ENCODE assay signal across 8 cellular contexts in the genomic region with DNA sequence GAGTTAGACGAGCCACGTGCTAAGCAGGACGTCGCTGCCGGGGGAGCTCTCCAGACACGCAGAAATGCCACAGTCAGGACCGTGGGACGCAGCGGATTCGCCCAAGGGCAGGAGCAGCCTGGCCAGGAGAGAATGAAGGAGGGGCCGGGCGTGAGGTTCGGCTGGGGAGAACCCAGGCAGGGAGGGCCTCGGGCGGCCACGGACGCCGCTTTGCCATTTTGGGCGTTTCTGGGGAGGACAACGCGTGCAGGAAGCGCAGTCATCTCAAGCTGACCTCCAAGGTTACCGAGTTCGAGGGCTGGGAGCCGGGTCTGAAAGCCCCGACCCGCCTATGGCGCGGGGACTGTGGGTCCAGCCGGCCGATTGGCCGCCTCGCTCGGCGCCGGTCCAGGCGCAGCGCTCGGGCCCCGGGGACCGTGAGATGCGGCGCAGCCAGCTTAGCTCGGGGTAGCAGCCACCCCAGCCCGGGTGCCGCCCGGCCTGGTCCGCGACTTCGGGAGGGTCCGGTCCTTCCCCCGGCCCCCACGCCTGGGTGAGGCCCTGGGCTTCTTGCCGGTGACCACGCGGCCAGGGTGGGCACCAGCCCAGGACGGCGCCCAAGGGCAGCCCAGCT. TPM values are rescaled to one million over a fixed set of nuclear protein-coding genes. Genes with fewer than 3 reads are reported as not detected.
DNase-seq lines count a peak whose midpoint lies in the region; ATAC-seq, FAIRE-seq and TF ChIP-seq lines count a peak whose summit lies in the region.

No MANE protein-coding gene starts in this region.

- no peak for FAIRE-seq in kidney (lab: Jason Lieb, UNC)

- peaks cover 13% of the 10 kb centered on the region for H3K36me3 Mint-ChIP-seq in brain

- H3K4me3 ChIP-seq in kidney (ENCODE audit: low read length in 2 of 2), result peak overlapping the region; percentile 64 to 74

- ATAC-seq in HG02610 (IDR thresholded peaks at IDR 0.05; ENCODE audit: unreplicated experiment), result peak; percentile 4

- peaks cover 39% of the 10 kb centered on the region for H3K27me3 Mint-ChIP-seq in brain

- peaks cover 41% of the 10 kb centered on the region for H3K4me1 Mint-ChIP-seq in brain

- DNase-seq in EL, result peak; percentile 68
- peak; percentile 74 for DNase-seq in RKO (ENCODE audit: low spot score)
- peak; percentile 90 for DNase-seq in kidney
- DNase-seq in stimulated activated CD8-positive, alpha-beta memory T cell treated with anti-CD3 and anti-CD28 coated beads, Interleukin-12 subunit alpha, Interleukin-12 subunit beta, amount 100 ng/mL, for 4 hours (ENCODE audit: low read depth), result peak; percentile 24
- no peak for DNase-seq in putamen (ENCODE audit: low spot score)
- no peak for DNase-seq in epidermal melanocyte (ENCODE audit: insufficient read length, low spot score)

- TF ChIP-seq CTCF in brain (conservative IDR thresholded peaks at IDR 0.05) (no peak), kidney (IDR thresholded peaks at IDR 0.05; ENCODE audit: borderline replicate concordance, extremely low read depth, insufficient read depth) (no peak)

- H3K4me3 Mint-ChIP-seq in brain, result peak overlapping the region; percentile 87 to 91 (median 90)

- H3K9me3 Mint-ChIP-seq in brain, result no peaks in the 10 kb centered on the region

- H3K36me3 ChIP-seq in kidney (ENCODE audit: control insufficient read depth in 1 of 2, insufficient read depth in 2 of 2, low read length in 2 of 2), result peaks cover 7% of the 10 kb centered on the region in 2 donors

- intact Hi-C loops in kidney (cut with DNase I), result no loop called here

- no peaks in the 10 kb centered on the region for H3K9me3 ChIP-seq in kidney (ENCODE audit: control insufficient read depth in 1 of 2, low read length in 2 of 2)

- H3K4me1 ChIP-seq in kidney (ENCODE audit: control insufficient read depth in 1 of 2, insufficient read depth in 1 of 2, low read depth in 1 of 2, low read length in 2 of 2), result peaks cover 0 to 9% of the 10 kb centered on the region in 2 donors

- H3K27ac ChIP-seq in kidney (ENCODE audit: low read depth in 2 of 2, low read length in 2 of 2), result peak overlapping the region; percentile 82

- H3K9ac ChIP-seq in kidney (ENCODE audit: low read length in 2 of 2), result peak overlapping the region; percentile 57 to 66

- peak overlapping the region; percentile 76 to 96 (median 91) for H3K27ac Mint-ChIP-seq in brain

RNA-seq across cellular contexts. Expression of a gene that starts 0.8 kb away (rescaled TPM):
- polyA plus RNA-seq in brain (ENCODE audit: insufficient read depth, low read depth, low replicate concordance) (65.1 TPM), kidney (ENCODE audit: insufficient read depth, low read depth, low replicate concordance) (57.3 TPM)
- 63.2 TPM for total RNA-seq in kidney

RNA-seq across cellular contexts. Expression of a gene that starts 8.7 kb away (rescaled TPM):
- polyA plus RNA-seq in brain (ENCODE audit: insufficient read depth, low read depth, low replicate concordance) (24.1 TPM), kidney (ENCODE audit: insufficient read depth, low read depth, low replicate concordance) (14.4 TPM)
- total RNA-seq in kidney, result 12.7 TPM

RNA-seq across cellular contexts. Expression of a gene that starts 15.7 kb away (rescaled TPM):
- 65.8 TPM for polyA plus RNA-seq in brain (ENCODE audit: insufficient read depth, low read depth, low replicate concordance)
- 2.3 TPM for total RNA-seq in kidney
- polyA plus RNA-seq in kidney (ENCODE audit: insufficient read depth, low read depth, low replicate concordance), result 1.7 TPM

RNA-seq across cellular contexts. Expression of a gene that starts 28.5 kb away (rescaled TPM):
- polyA plus RNA-seq in brain (ENCODE audit: insufficient read depth, low read depth, low replicate concordance), result 107 TPM
- 164 TPM for total RNA-seq in kidney
- polyA plus RNA-seq in kidney (ENCODE audit: insufficient read depth, low read depth, low replicate concordance), result 205 TPM

RNA-seq across cellular contexts. Expression of a gene that starts 32.2 kb away (rescaled TPM):
- polyA plus RNA-seq in brain (ENCODE audit: insufficient read depth, low read depth, low replicate concordance) (66.8 TPM), kidney (ENCODE audit: insufficient read depth, low read depth, low replicate concordance) (5.5 TPM)
- 9.3 TPM for total RNA-seq in kidney

Comparison
In these comparisons a context has a peak if more than half of its experiments do, and no peak if none do; other contexts are left out.
1. DNase-seq: peak in EL (single experiment), RKO (single experiment), kidney (single experiment) and stimulated activated CD8-positive, alpha-beta memory T cell treated with anti-CD3 and anti-CD28 coated beads, Interleukin-12 subunit alpha, Interleukin-12 subunit beta, amount 100 ng/mL, for 4 hours (single experiment); none in putamen (single experiment) and epidermal melanocyte (single experiment).
2. RNA of a gene that starts 15.7 kb away (polyA plus RNA-seq): 65.8 TPM in brain (single experiment); 1.7 TPM in kidney (single experiment); every median in the first group is over 10 times any median in the second.